ENCODE assay signal across 9 cellular contexts in the genomic region with DNA sequence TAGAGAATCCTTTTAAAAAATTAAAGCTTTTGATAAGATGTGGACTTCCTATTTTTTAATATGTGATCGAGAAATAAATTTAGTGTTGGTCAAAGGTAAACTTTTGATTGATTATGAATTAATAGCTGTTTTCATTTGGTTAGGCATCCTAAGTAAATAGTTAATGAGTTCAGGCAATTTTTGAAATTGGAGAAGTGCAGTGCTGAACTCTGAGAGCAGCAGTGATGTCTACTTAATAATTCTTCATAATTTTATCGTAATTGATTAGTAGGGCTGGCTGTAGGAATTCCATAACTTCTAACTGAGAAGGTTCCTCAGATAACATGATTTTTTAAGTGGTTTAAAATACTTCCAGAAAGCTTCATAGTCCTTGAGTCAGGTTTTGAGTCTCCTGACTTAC. TPM values are rescaled to one million over a fixed set of nuclear protein-coding genes. Genes with fewer than 3 reads are reported as not detected.
DNase-seq lines count a peak whose midpoint lies in the region; ATAC-seq and TF ChIP-seq lines count a peak whose summit lies in the region.
"Had no signal": no experiment of that assay in that cellular context is flagged by ENCODE, and none has a peak within 500 bp of the region (broad histone marks: within the 10 kb centered on the region; RNA-seq: fewer than 3 reads in every experiment).

No MANE protein-coding gene starts in this region.

- H4K20me1 ChIP-seq in BLaER1 treated with 17β-estradiol and CSF1 and Interleukin-3, amounts not matched to agents 10 nM and 100 nM, result no peaks in the 10 kb centered on the region
- no peaks in the 10 kb centered on the region for H4K20me1 ChIP-seq in H9 (ENCODE audit: control insufficient read depth, insufficient read depth, insufficient read length)

- no peak overlapping the region for H3K18ac ChIP-seq in H9 (ENCODE audit: insufficient read length, low read depth, low read length)
- H3K18ac ChIP-seq in mesendoderm (ENCODE audit: low read length), result no peak overlapping the region

- peaks cover 0 to 13% (median 7%) of the 10 kb centered on the region in 11 experiments; a peak in 8 of 22 replicates for H3K36me3 ChIP-seq in BLaER1 treated with 17β-estradiol and CSF1 and Interleukin-3, amounts not matched to agents 10 nM and 100 nM
- no peaks in the 10 kb centered on the region for H3K36me3 ChIP-seq in mesendoderm (ENCODE audit: control insufficient read depth, insufficient read depth, low read length)

- no peaks in the 10 kb centered on the region; a peak in 1 of 22 replicates for H3K27me3 ChIP-seq in BLaER1 treated with 17β-estradiol and CSF1 and Interleukin-3, amounts not matched to agents 10 nM and 100 nM
- H3K27me3 ChIP-seq in H9 (ENCODE audit: insufficient read depth, low read length) (no peaks in the 10 kb centered on the region), mesendoderm (ENCODE audit: insufficient read depth, low read length, poor library complexity) (no peaks in the 10 kb centered on the region)

- H2AK5ac ChIP-seq in H9 (ENCODE audit: insufficient read length, low read length) (no peak overlapping the region), mesendoderm (ENCODE audit: low read length) (no peak overlapping the region)

- no peaks in the 10 kb centered on the region; a peak in 1 of 22 replicates for H3K9me3 ChIP-seq in BLaER1 treated with 17β-estradiol and CSF1 and Interleukin-3, amounts not matched to agents 10 nM and 100 nM (replicated peaks in 1 of 11)
- H3K9me3 ChIP-seq in H9 (ENCODE audit: control insufficient read depth, low read depth, low read length), result no peaks in the 10 kb centered on the region

- ATAC-seq in HG03135 (IDR thresholded peaks at IDR 0.05; ENCODE audit: unreplicated experiment), result no peak

- H3K27ac Mint-ChIP-seq in H9, result no peak overlapping the region
- H3K27ac Mint-ChIP-seq in activated T-helper 1 cell treated with anti-CD3 and anti-CD28 coated beads, Interleukin-12 subunit alpha, Interleukin-12 subunit beta, Interleukin-2, Interleukin-4 antibody, amounts not matched to agents 30 ng/mL and 10 ng/mL and 1 ng/mL, durations not matched to agents 14 hours and 24 hours and 36 hours, result no peak overlapping the region

- H3T11ph ChIP-seq in H9 (ENCODE audit: low read length), result no peak overlapping the region

- H2AFZ ChIP-seq in H9 (ENCODE audit: low read length), result no peak overlapping the region

- H3K4me3 Mint-ChIP-seq in H9, result peak overlapping the region; percentile 83 to 88
- H3K4me3 Mint-ChIP-seq in activated T-helper 1 cell treated with anti-CD3 and anti-CD28 coated beads, Interleukin-12 subunit alpha, Interleukin-12 subunit beta, Interleukin-2, Interleukin-4 antibody, amounts not matched to agents 30 ng/mL and 10 ng/mL and 1 ng/mL, durations not matched to agents 14 hours and 24 hours and 36 hours, result peak overlapping the region; percentile 91

- no peak overlapping the region for H2BK12ac ChIP-seq in H9 (ENCODE audit: insufficient read length, low read depth, low read length)

- no peak overlapping the region for H4K8ac ChIP-seq in H9 (replicated peaks; ENCODE audit: insufficient read length, low read depth, low read length)
- H4K8ac ChIP-seq in mesendoderm (ENCODE audit: low read depth, low read length), result no peak overlapping the region

- no peaks in the 10 kb centered on the region for H3K9me3 Mint-ChIP-seq in H9
- no peaks in the 10 kb centered on the region for H3K9me3 Mint-ChIP-seq in activated T-helper 1 cell treated with anti-CD3 and anti-CD28 coated beads, Interleukin-12 subunit alpha, Interleukin-12 subunit beta, Interleukin-2, Interleukin-4 antibody, amounts not matched to agents 30 ng/mL and 10 ng/mL and 1 ng/mL, durations not matched to agents 14 hours and 24 hours and 36 hours

- no peak overlapping the region for H3K23ac ChIP-seq in H9 (ENCODE audit: insufficient read length, low read depth, low read length)
- H3K23ac ChIP-seq in mesendoderm (ENCODE audit: low read length), result no peak overlapping the region

- H4K91ac ChIP-seq in H9 (ENCODE audit: insufficient read length, low read depth, low read length), result no peak overlapping the region

- H2BK5ac ChIP-seq in H9 (ENCODE audit: insufficient read length, low read length), result no peak overlapping the region
- H2BK5ac ChIP-seq in mesendoderm (ENCODE audit: low read length), result no peak overlapping the region

- H3K56ac ChIP-seq in H9 (ENCODE audit: insufficient read length, low read depth, low read length) (no peak overlapping the region), mesendoderm (ENCODE audit: low read length) (no peak overlapping the region)

- H3K4me2 ChIP-seq in BLaER1 treated with 17β-estradiol and CSF1 and Interleukin-3, amounts not matched to agents 10 nM and 100 nM, result peak overlapping the region; percentile 77 to 92 (median 87)
- H3K4me2 ChIP-seq in H9 (ENCODE audit: insufficient read depth, insufficient read length, low read length) (peak overlapping the region; percentile 90), mesendoderm (ENCODE audit: low read length) (peak overlapping the region; percentile 80)

- H3K4me1 Mint-ChIP-seq in H9, result peaks cover 29 to 37% of the 10 kb centered on the region in 2 experiments
- peaks cover 35% of the 10 kb centered on the region for H3K4me1 Mint-ChIP-seq in activated T-helper 1 cell treated with anti-CD3 and anti-CD28 coated beads, Interleukin-12 subunit alpha, Interleukin-12 subunit beta, Interleukin-2, Interleukin-4 antibody, amounts not matched to agents 30 ng/mL and 10 ng/mL and 1 ng/mL, durations not matched to agents 14 hours and 24 hours and 36 hours (ENCODE audit: low read depth)

- H3K79me1 ChIP-seq in H9 (ENCODE audit: insufficient read depth, low read depth, low read length, poor library complexity, severe bottlenecking), result peaks cover 5% of the 10 kb centered on the region
- peaks cover 12% of the 10 kb centered on the region for H3K79me1 ChIP-seq in mesendoderm (ENCODE audit: low read length)

- H3K23me2 ChIP-seq in H9 (ENCODE audit: insufficient read length, low read depth, low read length, poor library complexity, severe bottlenecking), result peaks cover 10% of the 10 kb centered on the region

- TF ChIP-seq CTCF in H9 (conservative IDR thresholded peaks at IDR 0.05), result no peak

- H3K36me3 Mint-ChIP-seq in H9 (ENCODE audit: insufficient read depth in 1 of 3, low read depth in 3 of 3), result peaks cover 3 to 5% (median 3%) of the 10 kb centered on the region in 3 experiments; a peak in 4 of 7 replicates
- peaks cover 9% of the 10 kb centered on the region for H3K36me3 Mint-ChIP-seq in activated T-helper 1 cell treated with anti-CD3 and anti-CD28 coated beads, Interleukin-12 subunit alpha, Interleukin-12 subunit beta, Interleukin-2, Interleukin-4 antibody, amounts not matched to agents 30 ng/mL and 10 ng/mL and 1 ng/mL, durations not matched to agents 14 hours and 24 hours and 36 hours (ENCODE audit: low read depth)

- H3K27me3 Mint-ChIP-seq in H9 (ENCODE audit: low read depth), result peaks cover 3% of the 10 kb centered on the region; the same call in 1 of the 2 replicates
- H3K27me3 Mint-ChIP-seq in activated T-helper 1 cell treated with anti-CD3 and anti-CD28 coated beads, Interleukin-12 subunit alpha, Interleukin-12 subunit beta, Interleukin-2, Interleukin-4 antibody, amounts not matched to agents 30 ng/mL and 10 ng/mL and 1 ng/mL, durations not matched to agents 14 hours and 24 hours and 36 hours (ENCODE audit: insufficient read depth), result peaks cover 13% of the 10 kb centered on the region

- H3K4me3 ChIP-seq in BLaER1 treated with 17β-estradiol and CSF1 and Interleukin-3, amounts not matched to agents 10 nM and 100 nM, result peak overlapping the region; percentile 71 to 93 (median 80); a peak in 17 of 20 replicates
- H3K4me3 ChIP-seq in mesendoderm (ENCODE audit: low read length), result no peak overlapping the region

- DNase-seq in H9 (no peak), mesendoderm (no peak), SKM-1 (lab: John Stamatoyannopoulos, UW; ENCODE audit: unreplicated experiment) (no peak)
- DNase-seq in activated T-helper 1 cell treated with anti-CD3 and anti-CD28 coated beads, Interleukin-12 subunit alpha, Interleukin-12 subunit beta, Interleukin-2, Interleukin-4 antibody, amounts not matched to agents 30 ng/mL and 10 ng/mL and 1 ng/mL, durations not matched to agents 14 hours and 24 hours and 36 hours (ENCODE audit: low spot score), result no peak
- no peak for DNase-seq in stimulated activated naive CD4-positive, alpha-beta T cell treated with Interleukin-2 at 50 U/mL for 16 hours (lab: John Stamatoyannopoulos, UW)
- DNase-seq in activated effector memory CD4-positive, alpha-beta T cell treated with anti-CD3 and anti-CD28 coated beads, Interleukin-2, amount 50 U/mL, for 16 hours, result no peak
- DNase-seq: activated CD8-positive, alpha-beta memory T cell treated with anti-CD3 and anti-CD28 coated beads for 24 hours had no signal

- no peak overlapping the region for H3K14ac ChIP-seq in H9 (ENCODE audit: insufficient read depth, low read length)

- H2BK120ac ChIP-seq in H9 (ENCODE audit: low read depth, low read length, poor library complexity, severe bottlenecking), result no peak overlapping the region
- no peak overlapping the region for H2BK120ac ChIP-seq in mesendoderm (ENCODE audit: low read depth, low read length)

- 100% methylated on average over 1 of the region's 2 CpGs for WGBS in H9 (ENCODE audit: extremely low coverage, insufficient read length, low lambda C conversion rate)
- WGBS in mesendoderm (ENCODE audit: extremely low coverage, insufficient coverage, low lambda C conversion rate), result 100% methylated on average over 1 of the region's 2 CpGs

- H2BK15ac ChIP-seq in H9 (ENCODE audit: low read depth, low read length) (no peak overlapping the region), mesendoderm (replicated peaks; ENCODE audit: low read depth) (no peak overlapping the region)

- peaks cover 60 to 81% (median 73%) of the 10 kb centered on the region in 10 experiments for H3K4me1 ChIP-seq in BLaER1 treated with 17β-estradiol and CSF1 and Interleukin-3, amounts not matched to agents 10 nM and 100 nM
- peaks cover 2% of the 10 kb centered on the region; the same call in 1 of the 2 replicates for H3K4me1 ChIP-seq in H9 (ENCODE audit: insufficient read depth, low read length)
- H3K4me1 ChIP-seq in mesendoderm (ENCODE audit: control insufficient read depth, low read depth, low read length), result peaks cover 14% of the 10 kb centered on the region

- H3K79me2 ChIP-seq in H9 (ENCODE audit: insufficient read depth, low read length) (peaks cover 10% of the 10 kb centered on the region; the same call in 1 of the 2 replicates), mesendoderm (ENCODE audit: control insufficient read depth, insufficient read depth, low read length) (peaks cover 20% of the 10 kb centered on the region)

- H4K5ac ChIP-seq in H9 (ENCODE audit: insufficient read length, low read depth, low read length), result no peak overlapping the region
- no peak overlapping the region for H4K5ac ChIP-seq in mesendoderm (ENCODE audit: low read length)

- H3K9ac ChIP-seq in BLaER1 treated with 17β-estradiol and CSF1 and Interleukin-3, amounts not matched to agents 10 nM and 100 nM, result peak overlapping the region in 10 of 11 experiments; percentile 77 to 98 (median 94); a peak in 19 of 22 replicates
- H3K9ac ChIP-seq in H9 (ENCODE audit: extremely low read depth, insufficient read length, low read length) (no peak overlapping the region), mesendoderm (ENCODE audit: low read length) (peak overlapping the region; percentile 11)

- intact Hi-C loops in activated T-helper 1 cell treated with anti-CD3 and anti-CD28 coated beads, Interleukin-12 subunit alpha, Interleukin-12 subunit beta, Interleukin-2, Interleukin-4 antibody, amounts not matched to agents 30 ng/mL and 10 ng/mL and 1 ng/mL, durations not matched to agents 14 hours and 24 hours and 36 hours (cut with micrococcal nuclease), result loop anchor here (10.0 kb wide), 1 partner anchor 1199 kb away; no protein-coding TSS in a partner anchor

- peak overlapping the region in 9 of 11 experiments; percentile 83 to 97 (median 96); a peak in 18 of 22 replicates for H3K27ac ChIP-seq in BLaER1 treated with 17β-estradiol and CSF1 and Interleukin-3, amounts not matched to agents 10 nM and 100 nM
- H3K27ac ChIP-seq in H9 (ENCODE audit: insufficient read length, low read depth, low read length) (no peak overlapping the region), mesendoderm (ENCODE audit: low read depth, low read length) (no peak overlapping the region)

- H3K4ac ChIP-seq in H9 (ENCODE audit: low read depth, low read length) (no peak overlapping the region), mesendoderm (ENCODE audit: low read depth, low read length) (no peak overlapping the region)

- no peak overlapping the region for H2BK20ac ChIP-seq in H9 (ENCODE audit: low read depth, low read length, poor library complexity, severe bottlenecking)

RNA-seq across cellular contexts. Expression of a gene that starts 1.5 kb away (rescaled TPM):
- 20.5 and 21.0 TPM in 2 replicates for total RNA-seq in H9 (2021)
- 12.5 and 13.5 TPM in 2 replicates for total RNA-seq in activated T-helper 1 cell treated with anti-CD3 and anti-CD28 coated beads, Interleukin-12 subunit alpha, Interleukin-12 subunit beta, Interleukin-2, Interleukin-4 antibody, amounts not matched to agents 30 ng/mL and 10 ng/mL and 1 ng/mL, durations not matched to agents 14 hours and 24 hours and 36 hours
- polyA plus RNA-seq in mesendoderm (2013, experiment 1 of 2), result 45.3 TPM
- polyA plus RNA-seq in mesendoderm (2013, experiment 2 of 2), result 45.1 TPM

Comparison
In these comparisons a context has a peak if more than half of its experiments do, and no peak if none do; other contexts are left out.
1. H3K27ac ChIP-seq: peak in BLaER1 treated with 17β-estradiol and CSF1 and Interleukin-3, amounts not matched to agents 10 nM and 100 nM (9 of 11); none in H9 (single experiment) and mesendoderm (single experiment).
2. Peak in every context shown above with its lines, with median percentiles within 50 percentile points of each other: H3K4me2 ChIP-seq.